In genomic region chr12:130070017-130070653, GRCh38 we compare ENCODE assay signal across 13 cellular contexts.
DNase-seq lines count a peak whose midpoint lies in the region; ATAC-seq and TF ChIP-seq lines count a peak whose summit lies in the region.
"Had no signal": no experiment of that assay in that cellular context is flagged by ENCODE, and none has a peak within 500 bp of the region (broad histone marks: within the 10 kb centered on the region; RNA-seq: fewer than 3 reads in every experiment).

No MANE protein-coding gene starts in this region.

- no peak overlapping the region for H3K27ac Mint-ChIP-seq in natural killer cell
- H3K27ac Mint-ChIP-seq: activated naive CD8-positive, alpha-beta T cell treated with anti-CD3 and anti-CD28 coated beads, Interleukin-2, amount 10 ng/mL, durations not matched to agents 7 days and 5 days; CD4-positive, CD25-positive, alpha-beta regulatory T cell had no signal

- no peaks in the 10 kb centered on the region for H3K27me3 Mint-ChIP-seq in natural killer cell (ENCODE audit: low read depth in 2 of 2)
- H3K27me3 Mint-ChIP-seq: activated naive CD8-positive, alpha-beta T cell treated with anti-CD3 and anti-CD28 coated beads, Interleukin-2, amount 10 ng/mL, durations not matched to agents 7 days and 5 days; CD4-positive, CD25-positive, alpha-beta regulatory T cell had no signal

- H3K9me3 Mint-ChIP-seq in natural killer cell: no peaks in the 10 kb centered on the region

- no peak for ATAC-seq in HG03175 (IDR thresholded peaks at IDR 0.05; ENCODE audit: unreplicated experiment)
- no peak for ATAC-seq in natural killer cell
- ATAC-seq in activated CD4-positive, CD25-positive, alpha-beta regulatory T cell treated with anti-CD3 and anti-CD28 coated beads, Interleukin-2, amount 50 U/mL, for 24 hours: no peak

- no peaks in the 10 kb centered on the region for H3K36me3 Mint-ChIP-seq in natural killer cell
- H3K36me3 Mint-ChIP-seq: activated naive CD8-positive, alpha-beta T cell treated with anti-CD3 and anti-CD28 coated beads, Interleukin-2, amount 10 ng/mL, durations not matched to agents 7 days and 5 days; CD4-positive, CD25-positive, alpha-beta regulatory T cell had no signal

- DNase-seq in G401 (ENCODE audit: low spot score) (peak; percentile 81), anterior cingulate cortex (lab: John Stamatoyannopoulos, UW) (peak in 48 of 58 donors; percentile 7 to 72 (median 40)), iPS-NIHi7 (ENCODE audit: extremely low spot score) (peak; percentile 27), retina (peak; percentile 90), natural killer cell (no peak)
- DNase-seq in stimulated activated CD4-positive, alpha-beta T cell treated with anti-CD3 and anti-CD28 coated beads, Interleukin-4, amount 100 ng/mL, for 1 hour: no peak
- DNase-seq: activated naive CD8-positive, alpha-beta T cell treated with anti-CD3 and anti-CD28 coated beads, Interleukin-2, amount 10 ng/mL, durations not matched to agents 7 days and 5 days; CD4-positive, CD25-positive, alpha-beta regulatory T cell; effector CD8-positive, alpha-beta T cell; NCI-H187 treated with DMSO at 0.1 percent for 48 hours; T1000 had no signal

- intact Hi-C loops in natural killer cell (cut with micrococcal nuclease): no loop called here

- in situ Hi-C loops in G401 (cut with HindIII; ENCODE audit: low sequenced_read_pairs): no loop called here

- H3K4me3 Mint-ChIP-seq in natural killer cell: no peak overlapping the region
- H3K4me3 Mint-ChIP-seq: activated naive CD8-positive, alpha-beta T cell treated with anti-CD3 and anti-CD28 coated beads, Interleukin-2, amount 10 ng/mL, durations not matched to agents 7 days and 5 days; CD4-positive, CD25-positive, alpha-beta regulatory T cell had no signal

- TF ChIP-seq CTCF in natural killer cell (IDR thresholded peaks at IDR 0.05): no peak

- no peaks in the 10 kb centered on the region for H3K4me1 Mint-ChIP-seq in natural killer cell
- H3K4me1 Mint-ChIP-seq: activated naive CD8-positive, alpha-beta T cell treated with anti-CD3 and anti-CD28 coated beads, Interleukin-2, amount 10 ng/mL, durations not matched to agents 7 days and 5 days; CD4-positive, CD25-positive, alpha-beta regulatory T cell had no signal

Comparison
In these comparisons a context has a peak if more than half of its experiments do, and no peak if none do; other contexts are left out.
1. DNase-seq: peak in G401 (single experiment), anterior cingulate cortex (48 of 58), iPS-NIHi7 (single experiment) and retina (single experiment); none in natural killer cell (single experiment) and stimulated activated CD4-positive, alpha-beta T cell treated with anti-CD3 and anti-CD28 coated beads, Interleukin-4, amount 100 ng/mL, for 1 hour (single experiment).